ENCODE assay signal across 12 cellular contexts in the genomic region with DNA sequence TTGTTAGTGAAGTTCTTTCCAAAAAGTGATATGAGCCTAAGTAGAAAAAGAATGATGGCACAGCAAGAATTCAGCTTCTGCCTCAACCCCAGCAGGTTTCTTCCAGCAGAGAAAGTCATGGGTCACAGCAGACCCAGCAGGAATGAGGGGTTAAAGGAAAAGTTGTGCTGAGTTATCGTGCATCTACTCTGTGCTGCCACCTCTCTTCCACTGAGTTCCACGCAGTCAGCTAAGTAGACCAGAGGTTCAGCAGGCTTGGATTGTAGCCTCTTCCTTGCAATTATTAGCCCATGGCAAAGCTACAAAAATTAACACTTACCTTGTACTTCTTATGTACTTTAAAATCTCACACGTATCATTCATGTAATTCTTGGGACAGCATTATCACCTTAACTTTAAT.
DNase-seq lines count a peak whose midpoint lies in the region; ATAC-seq and TF ChIP-seq lines count a peak whose summit lies in the region.
"Had no signal": no experiment of that assay in that cellular context is flagged by ENCODE, and none has a peak within 500 bp of the region (broad histone marks: within the 10 kb centered on the region; RNA-seq: fewer than 3 reads in every experiment).

No MANE protein-coding gene starts in this region.

- H3K27me3 ChIP-seq in H7 (ENCODE audit: control insufficient read depth, insufficient read depth, low read length): no peaks in the 10 kb centered on the region
- H3K27me3 ChIP-seq: adrenal gland had no signal

- H3K36me3 ChIP-seq in H7 (replicated peaks; ENCODE audit: control insufficient read depth, insufficient read depth, low read length): no peaks in the 10 kb centered on the region
- H3K36me3 ChIP-seq: adrenal gland had no signal

- intact Hi-C loops in CD14-positive monocyte (cut with micrococcal nuclease): no loop called here

- H3K9me3 Mint-ChIP-seq in CD14-positive monocyte: peaks cover 0 to 15% (median 1%) of the 10 kb centered on the region in 7 donors
- no peaks in the 10 kb centered on the region for H3K9me3 Mint-ChIP-seq in activated naive CD8-positive, alpha-beta T cell treated with anti-CD3 and anti-CD28 coated beads, Interleukin-2, amount 50 U/mL, for 24 hours
- peaks cover 2% of the 10 kb centered on the region for H3K9me3 Mint-ChIP-seq in activated CD8-positive, alpha-beta memory T cell treated with anti-CD3 and anti-CD28 coated beads, Interleukin-2, amount 10 ng/mL, durations not matched to agents 7 days and 5 days (ENCODE audit: low read depth)

- H3K27me3 Mint-ChIP-seq in CD14-positive monocyte (ENCODE audit: low read depth in 3 of 3): peaks cover 0 to 5% (median 2%) of the 10 kb centered on the region in 3 donors
- H3K27me3 Mint-ChIP-seq in activated naive CD8-positive, alpha-beta T cell treated with anti-CD3 and anti-CD28 coated beads, Interleukin-2, amount 50 U/mL, for 24 hours: no peaks in the 10 kb centered on the region
- H3K27me3 Mint-ChIP-seq in activated CD8-positive, alpha-beta memory T cell treated with anti-CD3 and anti-CD28 coated beads, Interleukin-2, amount 10 ng/mL, durations not matched to agents 7 days and 5 days: no peaks in the 10 kb centered on the region
- H3K27me3 Mint-ChIP-seq: stimulated activated naive CD8-positive, alpha-beta T cell treated with anti-CD3 and anti-CD28 coated beads, Interleukin-15, amount 100 ng/mL, for 72 hours had no signal

- DNase-seq in CD14-positive monocyte (ENCODE audit: low spot score): no peak
- DNase-seq in H7: peak; percentile 58
- DNase-seq in RKO (ENCODE audit: low spot score): peak; percentile 39
- peak; percentile 8 for DNase-seq in left kidney (ENCODE audit: low read depth, low spot score)
- no peak for DNase-seq in activated naive CD8-positive, alpha-beta T cell treated with anti-CD3 and anti-CD28 coated beads, Interleukin-2, amount 50 U/mL, for 24 hours
- DNase-seq in activated CD8-positive, alpha-beta memory T cell treated with anti-CD3 and anti-CD28 coated beads, Interleukin-2, amount 10 ng/mL, durations not matched to agents 7 days and 5 days: no peak
- no peak for DNase-seq in T1000 (lab: John Stamatoyannopoulos, UW)
- DNase-seq: activated CD8-positive, alpha-beta memory T cell treated with anti-CD3 and anti-CD28 coated beads, Interleukin-2, amount 50 U/mL, for 48 hours; adrenal gland; C1 segment of cervical spinal cord; stimulated activated naive CD8-positive, alpha-beta T cell treated with anti-CD3 and anti-CD28 coated beads, Interleukin-15, amount 100 ng/mL, for 72 hours had no signal

- H3K4me3 ChIP-seq in H7 (ENCODE audit: insufficient read depth, low read depth, low read length): no peak overlapping the region
- H3K4me3 ChIP-seq: adrenal gland had no signal

- CTCF ChIA-PET in activated CD8-positive, alpha-beta memory T cell treated with anti-CD3 and anti-CD28 coated beads, Interleukin-2, amount 10 ng/mL, durations not matched to agents 7 days and 5 days (lab: Charles Lee): no interaction called here

- H3K4me3 Mint-ChIP-seq in CD14-positive monocyte: no peak overlapping the region
- H3K4me3 Mint-ChIP-seq in activated naive CD8-positive, alpha-beta T cell treated with anti-CD3 and anti-CD28 coated beads, Interleukin-2, amount 50 U/mL, for 24 hours: no peak overlapping the region
- no peak overlapping the region for H3K4me3 Mint-ChIP-seq in activated CD8-positive, alpha-beta memory T cell treated with anti-CD3 and anti-CD28 coated beads, Interleukin-2, amount 10 ng/mL, durations not matched to agents 7 days and 5 days
- H3K4me3 Mint-ChIP-seq: stimulated activated naive CD8-positive, alpha-beta T cell treated with anti-CD3 and anti-CD28 coated beads, Interleukin-15, amount 100 ng/mL, for 72 hours had no signal

- H3K4me1 Mint-ChIP-seq in CD14-positive monocyte: no peaks in the 10 kb centered on the region
- no peaks in the 10 kb centered on the region for H3K4me1 Mint-ChIP-seq in activated naive CD8-positive, alpha-beta T cell treated with anti-CD3 and anti-CD28 coated beads, Interleukin-2, amount 50 U/mL, for 24 hours
- H3K4me1 Mint-ChIP-seq in activated CD8-positive, alpha-beta memory T cell treated with anti-CD3 and anti-CD28 coated beads, Interleukin-2, amount 10 ng/mL, durations not matched to agents 7 days and 5 days: no peaks in the 10 kb centered on the region
- H3K4me1 Mint-ChIP-seq: stimulated activated naive CD8-positive, alpha-beta T cell treated with anti-CD3 and anti-CD28 coated beads, Interleukin-15, amount 100 ng/mL, for 72 hours had no signal

- no peak overlapping the region for H3K27ac Mint-ChIP-seq in CD14-positive monocyte
- H3K27ac Mint-ChIP-seq in activated naive CD8-positive, alpha-beta T cell treated with anti-CD3 and anti-CD28 coated beads, Interleukin-2, amount 50 U/mL, for 24 hours: no peak overlapping the region
- H3K27ac Mint-ChIP-seq in activated CD8-positive, alpha-beta memory T cell treated with anti-CD3 and anti-CD28 coated beads, Interleukin-2, amount 10 ng/mL, durations not matched to agents 7 days and 5 days: no peak overlapping the region
- H3K27ac Mint-ChIP-seq: stimulated activated naive CD8-positive, alpha-beta T cell treated with anti-CD3 and anti-CD28 coated beads, Interleukin-15, amount 100 ng/mL, for 72 hours had no signal

- no peak for ATAC-seq in activated naive CD8-positive, alpha-beta T cell treated with anti-CD3 and anti-CD28 coated beads, Interleukin-2, amount 50 U/mL, for 24 hours
- no peak for ATAC-seq in activated CD8-positive, alpha-beta memory T cell treated with anti-CD3 and anti-CD28 coated beads, Interleukin-2, amount 10 ng/mL, durations not matched to agents 7 days and 5 days
- no peak for ATAC-seq in GM18517 (IDR thresholded peaks at IDR 0.05; ENCODE audit: unreplicated experiment)
- ATAC-seq: stimulated activated naive CD8-positive, alpha-beta T cell treated with anti-CD3 and anti-CD28 coated beads, Interleukin-15, amount 100 ng/mL, for 72 hours had no signal

- H3K36me3 Mint-ChIP-seq in CD14-positive monocyte: no peaks in the 10 kb centered on the region
- H3K36me3 Mint-ChIP-seq in activated naive CD8-positive, alpha-beta T cell treated with anti-CD3 and anti-CD28 coated beads, Interleukin-2, amount 50 U/mL, for 24 hours (ENCODE audit: low read depth): no peaks in the 10 kb centered on the region
- H3K36me3 Mint-ChIP-seq in activated CD8-positive, alpha-beta memory T cell treated with anti-CD3 and anti-CD28 coated beads, Interleukin-2, amount 10 ng/mL, durations not matched to agents 7 days and 5 days: no peaks in the 10 kb centered on the region

- TF ChIP-seq CTCF in CD14-positive monocyte (IDR thresholded peaks at IDR 0.05): peak; percentile 17

Comparison
In these comparisons a context has a peak if more than half of its experiments do, and no peak if none do; other contexts are left out.
1. DNase-seq: peak in H7 (single experiment), RKO (single experiment) and left kidney (single experiment); none in CD14-positive monocyte (single experiment), activated naive CD8-positive, alpha-beta T cell treated with anti-CD3 and anti-CD28 coated beads, Interleukin-2, amount 50 U/mL, for 24 hours (single experiment), activated CD8-positive, alpha-beta memory T cell treated with anti-CD3 and anti-CD28 coated beads, Interleukin-2, amount 10 ng/mL, durations not matched to agents 7 days and 5 days (single experiment) and T1000 (single experiment).